In the genomic region with DNA sequence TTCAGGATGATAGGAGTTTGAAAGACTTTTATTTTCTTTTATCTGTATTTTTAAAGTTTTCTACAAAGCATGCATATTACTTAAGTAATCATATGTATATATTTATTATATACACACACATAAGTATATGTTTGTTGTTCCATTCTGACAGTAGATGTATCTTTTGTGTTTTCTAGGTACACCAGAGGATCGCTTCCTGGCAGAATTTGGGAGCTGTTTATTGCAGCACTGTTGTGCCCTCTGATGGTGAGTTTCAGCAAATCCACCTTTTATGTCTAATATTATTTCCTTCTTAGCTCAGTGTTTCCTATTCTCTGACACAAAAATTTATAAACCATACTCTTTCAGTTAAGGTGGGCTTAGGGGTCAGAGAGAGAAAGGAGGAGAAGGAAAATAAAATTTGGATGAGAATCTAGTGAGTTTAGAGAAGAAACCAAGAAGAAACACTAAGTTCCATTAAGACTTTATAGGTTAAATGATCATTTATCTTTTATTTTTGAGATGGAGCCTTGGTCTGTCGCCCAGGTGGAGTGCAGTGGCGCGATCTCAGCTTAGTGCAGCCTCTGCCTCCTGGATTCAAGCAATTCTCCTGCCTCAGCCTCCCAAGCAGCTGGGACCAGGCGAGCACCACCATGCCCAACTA, we compare ENCODE assay signal across 1 cellular context.
TF ChIP-seq lines count a peak whose summit lies in the region.

No MANE protein-coding gene starts in this region.

TF ChIP-seq in H1, 55 proteins besides CTCF, POLR2A, EP300 and RAD21 (continued from another document):
- TF ChIP-seq, protein P1, sequence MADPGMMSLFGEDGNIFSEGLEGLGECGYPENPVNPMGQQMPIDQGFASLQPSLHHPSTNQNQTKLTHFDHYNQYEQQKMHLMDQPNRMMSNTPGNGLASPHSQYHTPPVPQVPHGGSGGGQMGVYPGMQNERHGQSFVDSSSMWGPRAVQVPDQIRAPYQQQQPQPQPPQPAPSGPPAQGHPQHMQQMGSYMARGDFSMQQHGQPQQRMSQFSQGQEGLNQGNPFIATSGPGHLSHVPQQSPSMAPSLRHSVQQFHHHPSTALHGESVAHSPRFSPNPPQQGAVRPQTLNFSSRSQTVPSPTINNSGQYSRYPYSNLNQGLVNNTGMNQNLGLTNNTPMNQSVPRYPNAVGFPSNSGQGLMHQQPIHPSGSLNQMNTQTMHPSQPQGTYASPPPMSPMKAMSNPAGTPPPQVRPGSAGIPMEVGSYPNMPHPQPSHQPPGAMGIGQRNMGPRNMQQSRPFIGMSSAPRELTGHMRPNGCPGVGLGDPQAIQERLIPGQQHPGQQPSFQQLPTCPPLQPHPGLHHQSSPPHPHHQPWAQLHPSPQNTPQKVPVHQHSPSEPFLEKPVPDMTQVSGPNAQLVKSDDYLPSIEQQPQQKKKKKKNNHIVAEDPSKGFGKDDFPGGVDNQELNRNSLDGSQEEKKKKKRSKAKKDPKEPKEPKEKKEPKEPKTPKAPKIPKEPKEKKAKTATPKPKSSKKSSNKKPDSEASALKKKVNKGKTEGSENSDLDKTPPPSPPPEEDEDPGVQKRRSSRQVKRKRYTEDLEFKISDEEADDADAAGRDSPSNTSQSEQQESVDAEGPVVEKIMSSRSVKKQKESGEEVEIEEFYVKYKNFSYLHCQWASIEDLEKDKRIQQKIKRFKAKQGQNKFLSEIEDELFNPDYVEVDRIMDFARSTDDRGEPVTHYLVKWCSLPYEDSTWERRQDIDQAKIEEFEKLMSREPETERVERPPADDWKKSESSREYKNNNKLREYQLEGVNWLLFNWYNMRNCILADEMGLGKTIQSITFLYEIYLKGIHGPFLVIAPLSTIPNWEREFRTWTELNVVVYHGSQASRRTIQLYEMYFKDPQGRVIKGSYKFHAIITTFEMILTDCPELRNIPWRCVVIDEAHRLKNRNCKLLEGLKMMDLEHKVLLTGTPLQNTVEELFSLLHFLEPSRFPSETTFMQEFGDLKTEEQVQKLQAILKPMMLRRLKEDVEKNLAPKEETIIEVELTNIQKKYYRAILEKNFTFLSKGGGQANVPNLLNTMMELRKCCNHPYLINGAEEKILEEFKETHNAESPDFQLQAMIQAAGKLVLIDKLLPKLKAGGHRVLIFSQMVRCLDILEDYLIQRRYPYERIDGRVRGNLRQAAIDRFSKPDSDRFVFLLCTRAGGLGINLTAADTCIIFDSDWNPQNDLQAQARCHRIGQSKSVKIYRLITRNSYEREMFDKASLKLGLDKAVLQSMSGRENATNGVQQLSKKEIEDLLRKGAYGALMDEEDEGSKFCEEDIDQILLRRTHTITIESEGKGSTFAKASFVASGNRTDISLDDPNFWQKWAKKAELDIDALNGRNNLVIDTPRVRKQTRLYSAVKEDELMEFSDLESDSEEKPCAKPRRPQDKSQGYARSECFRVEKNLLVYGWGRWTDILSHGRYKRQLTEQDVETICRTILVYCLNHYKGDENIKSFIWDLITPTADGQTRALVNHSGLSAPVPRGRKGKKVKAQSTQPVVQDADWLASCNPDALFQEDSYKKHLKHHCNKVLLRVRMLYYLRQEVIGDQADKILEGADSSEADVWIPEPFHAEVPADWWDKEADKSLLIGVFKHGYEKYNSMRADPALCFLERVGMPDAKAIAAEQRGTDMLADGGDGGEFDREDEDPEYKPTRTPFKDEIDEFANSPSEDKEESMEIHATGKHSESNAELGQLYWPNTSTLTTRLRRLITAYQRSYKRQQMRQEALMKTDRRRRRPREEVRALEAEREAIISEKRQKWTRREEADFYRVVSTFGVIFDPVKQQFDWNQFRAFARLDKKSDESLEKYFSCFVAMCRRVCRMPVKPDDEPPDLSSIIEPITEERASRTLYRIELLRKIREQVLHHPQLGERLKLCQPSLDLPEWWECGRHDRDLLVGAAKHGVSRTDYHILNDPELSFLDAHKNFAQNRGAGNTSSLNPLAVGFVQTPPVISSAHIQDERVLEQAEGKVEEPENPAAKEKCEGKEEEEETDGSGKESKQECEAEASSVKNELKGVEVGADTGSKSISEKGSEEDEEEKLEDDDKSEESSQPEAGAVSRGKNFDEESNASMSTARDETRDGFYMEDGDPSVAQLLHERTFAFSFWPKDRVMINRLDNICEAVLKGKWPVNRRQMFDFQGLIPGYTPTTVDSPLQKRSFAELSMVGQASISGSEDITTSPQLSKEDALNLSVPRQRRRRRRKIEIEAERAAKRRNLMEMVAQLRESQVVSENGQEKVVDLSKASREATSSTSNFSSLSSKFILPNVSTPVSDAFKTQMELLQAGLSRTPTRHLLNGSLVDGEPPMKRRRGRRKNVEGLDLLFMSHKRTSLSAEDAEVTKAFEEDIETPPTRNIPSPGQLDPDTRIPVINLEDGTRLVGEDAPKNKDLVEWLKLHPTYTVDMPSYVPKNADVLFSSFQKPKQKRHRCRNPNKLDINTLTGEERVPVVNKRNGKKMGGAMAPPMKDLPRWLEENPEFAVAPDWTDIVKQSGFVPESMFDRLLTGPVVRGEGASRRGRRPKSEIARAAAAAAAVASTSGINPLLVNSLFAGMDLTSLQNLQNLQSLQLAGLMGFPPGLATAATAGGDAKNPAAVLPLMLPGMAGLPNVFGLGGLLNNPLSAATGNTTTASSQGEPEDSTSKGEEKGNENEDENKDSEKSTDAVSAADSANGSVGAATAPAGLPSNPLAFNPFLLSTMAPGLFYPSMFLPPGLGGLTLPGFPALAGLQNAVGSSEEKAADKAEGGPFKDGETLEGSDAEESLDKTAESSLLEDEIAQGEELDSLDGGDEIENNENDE (IDR thresholded peaks at IDR 0.05; ENCODE audit: insufficient replicate concordance, low read length): no peak
- TF ChIP-seq RXRA (IDR thresholded peaks at IDR 0.05; ENCODE audit: insufficient read depth, low read depth, low read length) (no peak), SRF (IDR thresholded peaks at IDR 0.05; ENCODE audit: low read depth, low read length) (no peak), GABPA (IDR thresholded peaks at IDR 0.05; ENCODE audit: borderline replicate concordance, insufficient read depth, low read length) (no peak)
